ENCODE assay signal across 21 cellular contexts in genomic region chr5:134893748-134894505, GRCh38.
"Had no signal": no experiment of that assay in that cellular context is flagged by ENCODE, and none has a peak within 500 bp of the region (broad histone marks: within the 10 kb centered on the region; RNA-seq: fewer than 3 reads in every experiment).

No MANE protein-coding gene starts in this region.

- H3K9me3 ChIP-seq: esophagus squamous epithelium, left ventricle myocardium inferior, lower lobe of right lung, spleen, testis, tibial nerve, upper lobe of right lung, vagina had no signal

- H3K27me3 Mint-ChIP-seq: natural killer cell treated with Interleukin-12 subunit alpha and Interleukin-12 subunit beta and Interleukin-15 and Interleukin-18, amount 100 ng/mL, for 72 hours; stimulated activated memory B cell treated with anti-CD40 and anti-IgM and Interleukin-4, amounts not matched to agents 10 μg/mL and 1 μg/mL and 100 μg/mL, for 72 hours; stimulated activated naive CD8-positive, alpha-beta T cell treated with anti-CD3 and anti-CD28 coated beads, Interleukin-15, amount 100 ng/mL, for 72 hours had no signal

- H3K9me3 Mint-ChIP-seq: immature natural killer cell; natural killer cell treated with Interleukin-12 subunit alpha and Interleukin-12 subunit beta and Interleukin-15 and Interleukin-18, amount 100 ng/mL, for 72 hours; stimulated activated memory B cell treated with anti-CD40 and anti-IgM and Interleukin-4, amounts not matched to agents 10 μg/mL and 1 μg/mL and 100 μg/mL, for 72 hours; stimulated activated naive CD8-positive, alpha-beta T cell treated with anti-CD3 and anti-CD28 coated beads, Interleukin-15, amount 100 ng/mL, for 72 hours had no signal

- H3K4me1 ChIP-seq: esophagus squamous epithelium, foreskin keratinocyte, left ventricle myocardium inferior, lower lobe of right lung, spleen, testis, tibial nerve, upper lobe of right lung, vagina had no signal

- H3K4me3 ChIP-seq: esophagus squamous epithelium, left ventricle myocardium inferior, lower lobe of right lung, spleen, testis, tibial nerve, upper lobe of right lung, vagina had no signal

- H3K4me3 Mint-ChIP-seq: immature natural killer cell; natural killer cell treated with Interleukin-12 subunit alpha and Interleukin-12 subunit beta and Interleukin-15 and Interleukin-18, amount 100 ng/mL, for 72 hours; stimulated activated memory B cell treated with anti-CD40 and anti-IgM and Interleukin-4, amounts not matched to agents 10 μg/mL and 1 μg/mL and 100 μg/mL, for 72 hours; stimulated activated naive CD8-positive, alpha-beta T cell treated with anti-CD3 and anti-CD28 coated beads, Interleukin-15, amount 100 ng/mL, for 72 hours had no signal

- H3K27me3 ChIP-seq: esophagus squamous epithelium, foreskin keratinocyte, spleen, testis, tibial nerve, upper lobe of right lung, vagina had no signal

- H3K27ac Mint-ChIP-seq: immature natural killer cell; stimulated activated memory B cell treated with anti-CD40 and anti-IgM and Interleukin-4, amounts not matched to agents 10 μg/mL and 1 μg/mL and 100 μg/mL, for 72 hours; stimulated activated naive CD8-positive, alpha-beta T cell treated with anti-CD3 and anti-CD28 coated beads, Interleukin-15, amount 100 ng/mL, for 72 hours had no signal

- H3K27ac ChIP-seq: esophagus squamous epithelium, foreskin keratinocyte, left ventricle myocardium inferior, lower lobe of right lung, spleen, testis, tibial nerve, upper lobe of right lung, vagina had no signal

- DNase-seq: dermis blood vessel endothelial cell; esophagus squamous epithelium; foreskin keratinocyte; immature natural killer cell; left ventricle myocardium inferior; lower lobe of right lung; mesenchymal stem cell; midbrain; spleen; stimulated activated CD4-positive, alpha-beta T cell treated with anti-CD3 and anti-CD28 coated beads, Interleukin-15, amount 100 ng/mL, for 24 hours; stimulated activated CD4-positive, alpha-beta T cell treated with anti-CD3 and anti-CD28 coated beads, Interleukin-1b, Interleukin-23, amount 100 ng/mL, for 48 hours; stimulated activated CD4-positive, alpha-beta T cell treated with anti-CD3 and anti-CD28 coated beads, Interleukin-4, amount 100 ng/mL, for 24 hours; stimulated activated naive CD8-positive, alpha-beta T cell treated with anti-CD3 and anti-CD28 coated beads, Interleukin-15, amount 100 ng/mL, for 72 hours; testis had no signal

- FAIRE-seq: keratinocyte had no signal

- ATAC-seq: foreskin keratinocyte; lower lobe of right lung; natural killer cell treated with Interleukin-12 subunit alpha and Interleukin-12 subunit beta and Interleukin-15 and Interleukin-18, amount 100 ng/mL, for 72 hours; sciatic nerve; stimulated activated memory B cell treated with anti-CD40 and anti-IgM and Interleukin-4, amounts not matched to agents 10 μg/mL and 1 μg/mL and 100 μg/mL, for 72 hours; stimulated activated naive CD8-positive, alpha-beta T cell treated with anti-CD3 and anti-CD28 coated beads, Interleukin-15, amount 100 ng/mL, for 72 hours; upper lobe of right lung had no signal
